ENCODE assay signal across 13 cellular contexts in the genomic region with DNA sequence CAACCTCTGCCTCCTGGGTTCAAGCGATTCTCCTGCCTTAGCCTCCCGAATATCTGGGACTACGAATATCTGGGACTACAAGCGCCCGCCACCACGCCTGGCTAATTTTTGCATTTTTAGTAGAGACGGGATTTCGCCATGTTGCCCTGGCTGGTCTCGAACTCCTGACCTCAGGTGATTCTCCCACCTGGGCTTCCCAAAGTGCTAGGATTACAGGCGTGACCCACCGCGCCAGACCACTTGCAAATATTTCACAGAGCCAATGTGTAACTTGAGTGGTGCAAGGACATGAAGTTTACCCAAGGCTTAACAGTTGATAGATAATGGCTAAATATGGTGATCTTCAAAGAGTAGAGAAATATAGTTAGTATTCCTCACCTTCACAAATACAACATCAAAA. TPM values are rescaled to one million over a fixed set of nuclear protein-coding genes. Genes with fewer than 3 reads are reported as not detected.
DNase-seq lines count a peak whose midpoint lies in the region; ATAC-seq and TF ChIP-seq lines count a peak whose summit lies in the region.
"Had no signal": no experiment of that assay in that cellular context is flagged by ENCODE, and none has a peak within 500 bp of the region (broad histone marks: within the 10 kb centered on the region; RNA-seq: fewer than 3 reads in every experiment).

No MANE protein-coding gene starts in this region.

- H3K27me3 Mint-ChIP-seq in activated T-helper 17 cell treated with anti-CD3 and anti-CD28 coated beads, Interleukin-2, amount 50 U/mL, for 72 hours, result no peaks in the 10 kb centered on the region
- H3K27me3 Mint-ChIP-seq in mesothelial cell of epicardium (ENCODE audit: low read depth), result no peaks in the 10 kb centered on the region
- H3K27me3 Mint-ChIP-seq: dendritic cell treated with granulocyte-macrophage colony-stimulating factor and Interleukin-4, amounts not matched to agents 40 ng/mL and 50 ng/mL, for 4 days had no signal

- DNase-seq in mesothelial cell of epicardium (ENCODE audit: low spot score in 2 of 2, unreplicated experiment in 2 of 2) (no peak), GM10266 (ENCODE audit: extremely low spot score) (no peak), foreskin melanocyte (no peak), left colon (no peak)
- DNase-seq: HCEC 1CT; hippocampal formation; stimulated activated CD4-positive, alpha-beta T cell treated with anti-CD3 and anti-CD28 coated beads, Interleukin-4, amount 100 ng/mL, for 1 hour had no signal

- peak overlapping the region; percentile 94; the same call in 1 of the 2 replicates for H3K4me3 ChIP-seq in GM08714 (ENCODE audit: low read length)
- H3K4me3 ChIP-seq: SK-N-MC had no signal

- no peaks in the 10 kb centered on the region for H3K4me1 Mint-ChIP-seq in activated T-helper 17 cell treated with anti-CD3 and anti-CD28 coated beads, Interleukin-2, amount 50 U/mL, for 72 hours
- H3K4me1 Mint-ChIP-seq in mesothelial cell of epicardium, result peaks cover 25% of the 10 kb centered on the region

- no peak for ATAC-seq in activated T-helper 17 cell treated with anti-CD3 and anti-CD28 coated beads, Interleukin-2, amount 50 U/mL, for 72 hours (replicated peaks)
- no peak for ATAC-seq in left colon
- no peak for ATAC-seq in HG02763 (IDR thresholded peaks at IDR 0.05; ENCODE audit: unreplicated experiment)

- TF ChIP-seq CTCF in 22Rv1 (IDR thresholded peaks at IDR 0.05) (no peak), mesothelial cell of epicardium (IDR thresholded peaks at IDR 0.05; ENCODE audit: unreplicated experiment) (no peak), GM10266 (IDR thresholded peaks at IDR 0.05; ENCODE audit: control insufficient read depth, insufficient read depth, low read depth, missing control alignments) (no peak)

- intact Hi-C loops in left colon (cut with DNase I, micrococcal nuclease), result no loop called here

- H3K36me3 Mint-ChIP-seq in activated T-helper 17 cell treated with anti-CD3 and anti-CD28 coated beads, Interleukin-2, amount 50 U/mL, for 72 hours (ENCODE audit: low read depth), result no peaks in the 10 kb centered on the region
- peaks cover 7% of the 10 kb centered on the region for H3K36me3 Mint-ChIP-seq in mesothelial cell of epicardium

- no peaks in the 10 kb centered on the region for H3K9me3 Mint-ChIP-seq in activated T-helper 17 cell treated with anti-CD3 and anti-CD28 coated beads, Interleukin-2, amount 50 U/mL, for 72 hours
- H3K9me3 Mint-ChIP-seq in mesothelial cell of epicardium, result no peaks in the 10 kb centered on the region
- H3K9me3 Mint-ChIP-seq: dendritic cell treated with granulocyte-macrophage colony-stimulating factor and Interleukin-4, amounts not matched to agents 40 ng/mL and 50 ng/mL, for 4 days had no signal

- peak overlapping the region; percentile 90 for H3K4me3 Mint-ChIP-seq in activated T-helper 17 cell treated with anti-CD3 and anti-CD28 coated beads, Interleukin-2, amount 50 U/mL, for 72 hours
- peak overlapping the region; percentile 85 for H3K4me3 Mint-ChIP-seq in mesothelial cell of epicardium

- H3K27ac ChIP-seq in 22Rv1, result peak overlapping the region; percentile 76
- H3K27ac ChIP-seq: SK-N-MC had no signal

- no peak overlapping the region for H3K27ac Mint-ChIP-seq in activated T-helper 17 cell treated with anti-CD3 and anti-CD28 coated beads, Interleukin-2, amount 50 U/mL, for 72 hours
- peak overlapping the region; percentile 41 for H3K27ac Mint-ChIP-seq in mesothelial cell of epicardium

RNA-seq across cellular contexts. Expression of a gene that starts 14.1 kb away (rescaled TPM):
- 10 to 100 TPM; 25.8 to 28.4 TPM for total RNA-seq in activated T-helper 17 cell treated with anti-CD3 and anti-CD28 coated beads, Interleukin-2, amount 50 U/mL, for 72 hours
- total RNA-seq in mesothelial cell of epicardium, result 22.1 to 24.5 TPM (median 22.8 TPM) in 3 replicates
- total RNA-seq in left colon, result 10 to 100 TPM; 38.9 to 47.1 TPM

RNA-seq across cellular contexts. Expression of a gene that starts 50.6 kb away (rescaled TPM):
- 1,000 to 10,000 TPM; 1,125 to 1,181 TPM for total RNA-seq in activated T-helper 17 cell treated with anti-CD3 and anti-CD28 coated beads, Interleukin-2, amount 50 U/mL, for 72 hours
- total RNA-seq in mesothelial cell of epicardium (795 to 840 TPM (median 827 TPM) in 3 replicates), left colon (100 to 1,000 TPM; 656 to 661 TPM)

RNA-seq across cellular contexts. Expression of a gene that starts 51.0 kb away (rescaled TPM):
- 10 to 100 TPM in 1 of 2 donors, 1 to 10 TPM in 1; 7.0 to 11.5 TPM for total RNA-seq in activated T-helper 17 cell treated with anti-CD3 and anti-CD28 coated beads, Interleukin-2, amount 50 U/mL, for 72 hours
- total RNA-seq in mesothelial cell of epicardium (38.0 to 46.7 TPM (median 40.5 TPM) in 3 replicates), left colon (1 to 10 TPM; 6.5 to 8.1 TPM)
